20 cellular contexts compared by ENCODE assay signal in genomic region chr7:26105206-26105605, GRCh38. TPM values are rescaled to one million over a fixed set of nuclear protein-coding genes. Genes with fewer than 3 reads are reported as not detected.
DNase-seq lines count a peak whose midpoint lies in the region; TF ChIP-seq lines count a peak whose summit lies in the region.
"Had no signal": no experiment of that assay in that cellular context is flagged by ENCODE, and none has a peak within 500 bp of the region (broad histone marks: within the 10 kb centered on the region; RNA-seq: fewer than 3 reads in every experiment).

No MANE protein-coding gene starts in this region.

- peak overlapping the region; percentile 38 for H3K27ac Mint-ChIP-seq in activated naive CD4-positive, alpha-beta T cell treated with anti-CD3 and anti-CD28 coated beads, Interleukin-2, amount 50 U/mL, for 24 hours
- no peak overlapping the region for H3K27ac Mint-ChIP-seq in activated naive CD4-positive, alpha-beta T cell treated with anti-CD3 and anti-CD28 coated beads for 36 hours
- H3K27ac Mint-ChIP-seq in nephron progenitor cell (no peak overlapping the region), endothelial cell (ENCODE audit: unreplicated experiment) (no peak overlapping the region)
- H3K27ac Mint-ChIP-seq: CD8-positive, alpha-beta T cell had no signal

- H3K36me3 Mint-ChIP-seq in activated naive CD4-positive, alpha-beta T cell treated with anti-CD3 and anti-CD28 coated beads, Interleukin-2, amount 50 U/mL, for 24 hours = no peaks in the 10 kb centered on the region
- no peaks in the 10 kb centered on the region for H3K36me3 Mint-ChIP-seq in activated naive CD4-positive, alpha-beta T cell treated with anti-CD3 and anti-CD28 coated beads for 36 hours (ENCODE audit: low read depth)
- H3K36me3 Mint-ChIP-seq in nephron progenitor cell (ENCODE audit: low read depth) = peaks cover 41% of the 10 kb centered on the region
- H3K36me3 Mint-ChIP-seq in endothelial cell (ENCODE audit: low read depth, unreplicated experiment) = no peaks in the 10 kb centered on the region
- H3K36me3 Mint-ChIP-seq: CD8-positive, alpha-beta T cell had no signal

- no peak for TF ChIP-seq CTCF in nephron progenitor cell (IDR thresholded peaks at IDR 0.05)
- TF ChIP-seq CTCF in endothelial cell (IDR thresholded peaks at IDR 0.05; ENCODE audit: unreplicated experiment) = no peak

- no peaks in the 10 kb centered on the region for H3K27me3 Mint-ChIP-seq in activated naive CD4-positive, alpha-beta T cell treated with anti-CD3 and anti-CD28 coated beads, Interleukin-2, amount 50 U/mL, for 24 hours
- no peaks in the 10 kb centered on the region for H3K27me3 Mint-ChIP-seq in activated naive CD4-positive, alpha-beta T cell treated with anti-CD3 and anti-CD28 coated beads for 36 hours (ENCODE audit: low read depth)
- H3K27me3 Mint-ChIP-seq in nephron progenitor cell (ENCODE audit: low read depth, poor library complexity) = peaks cover 13% of the 10 kb centered on the region
- H3K27me3 Mint-ChIP-seq in endothelial cell (ENCODE audit: unreplicated experiment) = no peaks in the 10 kb centered on the region

- CTCF ChIA-PET in activated naive CD4-positive, alpha-beta T cell treated with anti-CD3 and anti-CD28 coated beads for 36 hours (lab: Charles Lee) = no interaction called here

- no peaks in the 10 kb centered on the region for H3K9me3 Mint-ChIP-seq in activated naive CD4-positive, alpha-beta T cell treated with anti-CD3 and anti-CD28 coated beads, Interleukin-2, amount 50 U/mL, for 24 hours
- no peaks in the 10 kb centered on the region for H3K9me3 Mint-ChIP-seq in activated naive CD4-positive, alpha-beta T cell treated with anti-CD3 and anti-CD28 coated beads for 36 hours
- peaks cover 4% of the 10 kb centered on the region for H3K9me3 Mint-ChIP-seq in nephron progenitor cell
- H3K9me3 Mint-ChIP-seq in endothelial cell (ENCODE audit: unreplicated experiment) = no peaks in the 10 kb centered on the region
- H3K9me3 Mint-ChIP-seq: CD8-positive, alpha-beta T cell had no signal

- intact Hi-C loops in activated naive CD4-positive, alpha-beta T cell treated with anti-CD3 and anti-CD28 coated beads for 36 hours (cut with micrococcal nuclease) = no loop called here

- H3K4me1 Mint-ChIP-seq in activated naive CD4-positive, alpha-beta T cell treated with anti-CD3 and anti-CD28 coated beads, Interleukin-2, amount 50 U/mL, for 24 hours = peaks cover 26% of the 10 kb centered on the region
- H3K4me1 Mint-ChIP-seq in activated naive CD4-positive, alpha-beta T cell treated with anti-CD3 and anti-CD28 coated beads for 36 hours (ENCODE audit: low read depth) = peaks cover 24% of the 10 kb centered on the region
- H3K4me1 Mint-ChIP-seq in nephron progenitor cell (peaks cover 22% of the 10 kb centered on the region), endothelial cell (ENCODE audit: unreplicated experiment) (peaks cover 16% of the 10 kb centered on the region)

- DNase-seq in activated naive CD4-positive, alpha-beta T cell treated with anti-CD3 and anti-CD28 coated beads for 36 hours = no peak
- DNase-seq in cerebellar cortex (ENCODE audit: low spot score) (peak; percentile 73), nephron progenitor cell (no peak), endothelial cell (ENCODE audit: low spot score) (no peak), NCI-H2196 (lab: John Stamatoyannopoulos, UW; ENCODE audit: unreplicated experiment) (no peak), OCI-M2 (lab: John Stamatoyannopoulos, UW; ENCODE audit: unreplicated experiment) (no peak)
- DNase-seq: 8988T; ACHN; Caco-2; CD8-positive, alpha-beta T cell; GDM1; KBM-7; NCI-H1105 treated with DMSO at 0.1 percent for 48 hours; NCI-H146; NCI-H2029; NCI-H446 treated with DMSO at 0.1 percent for 48 hours; NCI-H526 treated with DMSO at 0.1 percent for 48 hours; NK-92 treated with Interleukin-12 subunit alpha and Interleukin-12 subunit beta, amount 100 ng/mL, for 24 hours; SJCRH30 had no signal

- H3K4me3 Mint-ChIP-seq in activated naive CD4-positive, alpha-beta T cell treated with anti-CD3 and anti-CD28 coated beads, Interleukin-2, amount 50 U/mL, for 24 hours = no peak overlapping the region
- no peak overlapping the region for H3K4me3 Mint-ChIP-seq in activated naive CD4-positive, alpha-beta T cell treated with anti-CD3 and anti-CD28 coated beads for 36 hours
- H3K4me3 Mint-ChIP-seq in nephron progenitor cell (peak overlapping the region; percentile 3), endothelial cell (ENCODE audit: unreplicated experiment) (no peak overlapping the region)
- H3K4me3 Mint-ChIP-seq: CD8-positive, alpha-beta T cell had no signal

RNA-seq across cellular contexts. Expression of gene NFE2L3, which starts 46.8 kb away (rescaled TPM):
- total RNA-seq in activated naive CD4-positive, alpha-beta T cell treated with anti-CD3 and anti-CD28 coated beads for 36 hours = 10 to 100 TPM; 12.5 to 12.9 TPM
- 2.8 TPM for total RNA-seq in endothelial cell (ENCODE audit: unreplicated experiment)
- total RNA-seq: SJCRH30 had no signal
